In genomic region chr1:40508375-40509341, GRCh38 we compare ENCODE assay signal across 8 cellular contexts. TPM values are rescaled to one million over a fixed set of nuclear protein-coding genes. Genes with fewer than 3 reads are reported as not detected.
DNase-seq lines count a peak whose midpoint lies in the region; ATAC-seq lines count a peak whose summit lies in the region.

TSS of gene EXO5 (plus strand) at chr1:40508767. CDS start at chr1:40514545, 5,778 bp downstream.

- no peaks in the 10 kb centered on the region for H3K9me3 ChIP-seq in effector memory CD4-positive, alpha-beta T cell (ENCODE audit: control insufficient read depth, low read length)

- H3K4me1 ChIP-seq in effector memory CD4-positive, alpha-beta T cell (ENCODE audit: control insufficient read depth, insufficient read depth, low read length, poor library complexity, severe bottlenecking) = peaks cover 4% of the 10 kb centered on the region

- no peaks in the 10 kb centered on the region for H3K36me3 ChIP-seq in effector memory CD4-positive, alpha-beta T cell (ENCODE audit: control insufficient read depth, insufficient read depth, low read length)

- peak within 1 kb of the TSS; percentile 52 for H3K27ac ChIP-seq in effector memory CD4-positive, alpha-beta T cell (ENCODE audit: insufficient read depth, low read length, poor library complexity, severe bottlenecking)

- peak within 1 kb of the TSS; percentile 67 for H3K4me3 ChIP-seq in effector memory CD4-positive, alpha-beta T cell (ENCODE audit: insufficient read depth, low read depth, low read length, poor library complexity, severe bottlenecking)

- CTCF ChIA-PET in activated CD8-positive, alpha-beta memory T cell treated with anti-CD3 and anti-CD28 coated beads for 36 hours (lab: Charles Lee) = interaction anchor here (1.1 to 1.3 kb wide), 2 partner anchors 24 to 58 kb away, joined by 5 to 6 read pairs; partner anchors contain the start of gene ZFP69B

- POLR2A ChIA-PET in activated CD8-positive, alpha-beta memory T cell treated with anti-CD3 and anti-CD28 coated beads for 36 hours (lab: Charles Lee) = interaction anchor here (0.5 to 1.0 kb wide), 4 partner anchors 15 to 59 kb away, joined by 3 to 5 read pairs (median 4); partner anchors contain the start of genes ZFP69B and ZNF684

- ATAC-seq in GM19023 (IDR thresholded peaks at IDR 0.05; ENCODE audit: unreplicated experiment) (peak; percentile 93), HG03442 (IDR thresholded peaks at IDR 0.05; ENCODE audit: unreplicated experiment) (peak; percentile 81)

- DNase-seq in AG08396 (ENCODE audit: low spot score) = peak; percentile 86
- peak; percentile 84 for DNase-seq in NCI-H82 (lab: John Stamatoyannopoulos, UW)
- peak; percentile 54 to 60 (median 56) for DNase-seq in effector memory CD4-positive, alpha-beta T cell
- DNase-seq in medulla oblongata (ENCODE audit: extremely low spot score) = peak; percentile 73
- DNase-seq in stimulated activated CD4-positive, alpha-beta T cell treated with anti-CD3 and anti-CD28 coated beads, TNF-alpha, amount 100 ng/mL, for 48 hours (ENCODE audit: low read depth in 3 of 3) = peak; percentile 73 to 82 (median 78)

- no peaks in the 10 kb centered on the region for H3K27me3 ChIP-seq in effector memory CD4-positive, alpha-beta T cell (replicated peaks; ENCODE audit: control insufficient read depth, insufficient read depth, low read length, poor library complexity, severe bottlenecking)

RNA-seq across cellular contexts. Expression of gene EXO5, which starts in this region (rescaled TPM):
- 10 to 100 TPM; 14.1 TPM for total RNA-seq in activated CD8-positive, alpha-beta memory T cell treated with anti-CD3 and anti-CD28 coated beads for 36 hours

Comparison
In these comparisons a context has a peak if more than half of its experiments do, and no peak if none do; other contexts are left out.
1. Peak in every context shown above with its lines: DNase-seq, ATAC-seq, H3K4me3 ChIP-seq and H3K27ac ChIP-seq.